Comparison of ENCODE assay signal across 20 cellular contexts in the genomic region with DNA sequence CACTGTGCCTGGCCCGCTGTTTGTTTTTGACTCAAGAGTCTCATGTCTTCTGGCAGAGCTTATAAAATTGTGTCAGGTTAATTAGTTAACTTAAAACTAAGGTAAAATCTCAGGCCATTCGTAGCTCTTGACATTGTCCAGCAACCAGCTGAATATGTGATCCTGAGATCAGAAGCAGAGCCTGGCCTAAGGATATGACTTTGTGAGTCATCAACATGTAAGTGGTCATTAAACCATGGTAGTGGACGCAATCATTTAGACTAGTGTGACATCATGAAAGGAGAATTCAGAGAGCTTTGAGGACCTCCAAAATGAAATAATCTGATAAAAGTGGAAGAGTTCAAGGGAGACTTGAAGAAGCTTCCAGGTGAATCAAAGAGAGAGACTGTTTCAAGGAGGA. TPM values are rescaled to one million over a fixed set of nuclear protein-coding genes. Genes with fewer than 3 reads are reported as not detected.
"Had no signal": no experiment of that assay in that cellular context is flagged by ENCODE, and none has a peak within 500 bp of the region (broad histone marks: within the 10 kb centered on the region; RNA-seq: fewer than 3 reads in every experiment).

No MANE protein-coding gene starts in this region.

- H3K27ac ChIP-seq: esophagus muscularis mucosa, foreskin keratinocyte, neural progenitor cell, parathyroid adenoma, skin epidermis, thyroid gland had no signal

- H3K36me3 ChIP-seq: esophagus muscularis mucosa, neural progenitor cell, thyroid gland, uterus had no signal

- H3K9me3 ChIP-seq: esophagus muscularis mucosa, thyroid gland, uterus had no signal

- ATAC-seq: activated CD8-positive, alpha-beta memory T cell treated with anti-CD3 and anti-CD28 coated beads, Interleukin-2, amount 10 ng/mL, durations not matched to agents 7 days and 5 days; activated naive CD4-positive, alpha-beta T cell treated with anti-CD3 and anti-CD28 coated beads, Interleukin-2, amount 50 U/mL, for 72 hours; foreskin keratinocyte; left ventricle myocardium superior; stimulated activated effector memory CD8-positive, alpha-beta T cell treated with anti-CD3 and anti-CD28 coated beads, Interleukin-12 subunit alpha, Interleukin-12 subunit beta, amount 100 ng/mL, for 72 hours had no signal

- H3K4me1 ChIP-seq: esophagus muscularis mucosa, foreskin keratinocyte, neural progenitor cell, parathyroid adenoma, thyroid gland, uterus had no signal

- DNase-seq: activated CD8-positive, alpha-beta memory T cell treated with anti-CD3 and anti-CD28 coated beads, Interleukin-2, amount 10 ng/mL, durations not matched to agents 7 days and 5 days; activated effector memory CD4-positive, alpha-beta T cell treated with anti-CD3 and anti-CD28 coated beads, Interleukin-2, amount 50 U/mL, for 16 hours; activated T-cell treated with anti-CD3 and anti-CD28 coated beads, Interleukin-2, amount 50 U/mL, for 24 hours; cerebellar nuclear complex; foreskin keratinocyte; head of caudate nucleus; left ventricle myocardium superior; mesendoderm; retina; T-helper 2 cell; thyroid gland had no signal

- H3K4me1 Mint-ChIP-seq: stimulated activated effector memory CD8-positive, alpha-beta T cell treated with anti-CD3 and anti-CD28 coated beads, Interleukin-12 subunit alpha, Interleukin-12 subunit beta, amount 100 ng/mL, for 72 hours had no signal

- H3K27ac Mint-ChIP-seq: activated CD8-positive, alpha-beta memory T cell treated with anti-CD3 and anti-CD28 coated beads, Interleukin-2, amount 10 ng/mL, durations not matched to agents 7 days and 5 days; activated naive CD4-positive, alpha-beta T cell treated with anti-CD3 and anti-CD28 coated beads, Interleukin-2, amount 50 U/mL, for 72 hours; activated T-cell treated with anti-CD3 and anti-CD28 coated beads, Interleukin-2, amount 50 U/mL, for 24 hours; neural progenitor cell; stimulated activated effector memory CD8-positive, alpha-beta T cell treated with anti-CD3 and anti-CD28 coated beads, Interleukin-12 subunit alpha, Interleukin-12 subunit beta, amount 100 ng/mL, for 72 hours had no signal

- H3K4me3 ChIP-seq: esophagus muscularis mucosa, neural progenitor cell, skin epidermis, thyroid gland, uterus had no signal

- H3K36me3 Mint-ChIP-seq: activated CD8-positive, alpha-beta memory T cell treated with anti-CD3 and anti-CD28 coated beads, Interleukin-2, amount 10 ng/mL, durations not matched to agents 7 days and 5 days; activated naive CD4-positive, alpha-beta T cell treated with anti-CD3 and anti-CD28 coated beads, Interleukin-2, amount 50 U/mL, for 72 hours; neural progenitor cell; stimulated activated effector memory CD8-positive, alpha-beta T cell treated with anti-CD3 and anti-CD28 coated beads, Interleukin-12 subunit alpha, Interleukin-12 subunit beta, amount 100 ng/mL, for 72 hours had no signal

- H3K4me3 Mint-ChIP-seq: activated CD8-positive, alpha-beta memory T cell treated with anti-CD3 and anti-CD28 coated beads, Interleukin-2, amount 10 ng/mL, durations not matched to agents 7 days and 5 days; activated T-cell treated with anti-CD3 and anti-CD28 coated beads, Interleukin-2, amount 50 U/mL, for 24 hours; neural progenitor cell; stimulated activated effector memory CD8-positive, alpha-beta T cell treated with anti-CD3 and anti-CD28 coated beads, Interleukin-12 subunit alpha, Interleukin-12 subunit beta, amount 100 ng/mL, for 72 hours had no signal

- H3K9me3 Mint-ChIP-seq: activated naive CD4-positive, alpha-beta T cell treated with anti-CD3 and anti-CD28 coated beads, Interleukin-2, amount 50 U/mL, for 72 hours; activated T-cell treated with anti-CD3 and anti-CD28 coated beads, Interleukin-2, amount 50 U/mL, for 24 hours; neural progenitor cell; stimulated activated effector memory CD8-positive, alpha-beta T cell treated with anti-CD3 and anti-CD28 coated beads, Interleukin-12 subunit alpha, Interleukin-12 subunit beta, amount 100 ng/mL, for 72 hours had no signal

- H3K27me3 ChIP-seq: foreskin keratinocyte, neural progenitor cell, thyroid gland, uterus had no signal

RNA-seq across cellular contexts. Expression of a gene that starts 23.3 kb away (rescaled TPM):
- total RNA-seq: activated CD8-positive, alpha-beta memory T cell treated with anti-CD3 and anti-CD28 coated beads, Interleukin-2, amount 10 ng/mL, durations not matched to agents 7 days and 5 days; activated naive CD4-positive, alpha-beta T cell treated with anti-CD3 and anti-CD28 coated beads, Interleukin-2, amount 50 U/mL, for 72 hours; dermis microvascular lymphatic vessel endothelial cell; esophagus muscularis mucosa; foreskin keratinocyte; left ventricle myocardium superior; thyroid gland; uterus had no signal
- polyA plus RNA-seq: foreskin keratinocyte, keratinocyte had no signal
